10 cellular contexts compared by ENCODE assay signal in the genomic region with DNA sequence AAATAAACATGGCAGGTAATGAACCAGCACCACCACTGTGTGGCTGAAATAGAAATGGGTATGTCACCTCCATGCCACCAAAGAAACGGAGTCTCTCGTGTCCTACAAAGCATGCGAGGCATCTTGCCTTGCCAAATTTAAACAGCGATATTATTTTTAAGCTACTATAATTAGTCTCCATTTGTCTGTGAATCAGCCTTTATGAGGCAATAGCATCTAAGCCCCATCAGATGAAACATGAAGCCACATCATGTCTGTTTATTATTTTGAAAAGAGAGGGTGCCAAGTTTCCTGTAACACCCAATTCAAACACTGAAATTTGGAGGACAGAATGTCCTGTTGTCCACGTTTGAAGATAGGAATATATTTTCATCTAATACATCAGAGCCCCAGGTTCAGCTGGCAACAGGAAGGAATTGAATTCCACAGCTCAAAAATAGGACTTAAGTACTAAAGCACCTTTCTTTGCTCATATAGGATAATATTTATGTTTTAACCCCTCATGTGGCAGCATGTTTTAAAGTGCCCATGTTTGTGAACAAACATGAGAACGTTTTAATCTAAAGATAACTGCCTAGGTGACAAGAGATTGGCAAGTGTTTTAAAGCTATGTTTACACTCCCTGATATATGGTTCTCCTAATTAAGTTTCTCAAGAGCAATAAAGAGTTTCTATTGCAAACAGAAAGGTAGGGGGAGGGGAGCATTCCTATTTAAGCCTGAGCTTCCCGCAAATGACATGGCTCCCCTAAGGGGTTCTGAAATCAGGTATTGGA.
DNase-seq lines count a peak whose midpoint lies in the region; ATAC-seq and TF ChIP-seq lines count a peak whose summit lies in the region.
"Had no signal": no experiment of that assay in that cellular context is flagged by ENCODE, and none has a peak within 500 bp of the region (broad histone marks: within the 10 kb centered on the region; RNA-seq: fewer than 3 reads in every experiment).

No MANE protein-coding gene starts in this region.

- intact Hi-C loops in PC-3 (cut with micrococcal nuclease) (no loop called here), ovary (cut with DNase I) (no loop called here)

- ATAC-seq in PC-3 (peak; percentile 33), GM21360 (IDR thresholded peaks at IDR 0.05; ENCODE audit: unreplicated experiment) (no peak)

- WGBS in ovary, 3 donors, result 8 to 14% (median 10%) methylated on average over 7 of the region's 7 CpGs

- CTCF ChIA-PET in PC-3 (lab: Charles Lee), result no interaction called here

- no peaks in the 10 kb centered on the region for H3K36me3 ChIP-seq in PC-3 (ENCODE audit: low read depth, low read length)
- H3K36me3 ChIP-seq in ovary, result no peaks in the 10 kb centered on the region

- peak; percentile 55 for TF ChIP-seq EP300 in ovary (IDR thresholded peaks at IDR 0.05)

- no peaks in the 10 kb centered on the region for H3K9me3 ChIP-seq in PC-3 (ENCODE audit: low read length)
- H3K9me3 ChIP-seq in ovary, result no peaks in the 10 kb centered on the region

- H3F3A ChIP-seq in PC-3 (ENCODE audit: low read length, unreplicated experiment), result no peaks in the 10 kb centered on the region

- DNase-seq in PC-3, result no peak
- peak; percentile 72 for DNase-seq in fibroblast of mammary gland (ENCODE audit: low read depth)
- no peak for DNase-seq in ovary
- no peak for DNase-seq in GM19240 (ENCODE audit: insufficient read length, low spot score)
- DNase-seq in Kasumi-1 (lab: John Stamatoyannopoulos, UW), result no peak
- no peak for DNase-seq in DMS 273 treated with DMSO at 0.1 percent for 48 hours (lab: John Stamatoyannopoulos, UW)
- DNase-seq: CD4-positive, alpha-beta memory T cell; foreskin melanocyte had no signal

- TF ChIP-seq CTCF in C4-2B (conservative IDR thresholded peaks at IDR 0.05) (peak; percentile 7), PC-3 (conservative IDR thresholded peaks at IDR 0.05; ENCODE audit: low read depth, low read length) (no peak), fibroblast of mammary gland (conservative IDR thresholded peaks at IDR 0.05; ENCODE audit: control insufficient read depth, insufficient read depth, low read depth, low read length) (no peak), ovary (IDR thresholded peaks at IDR 0.05) (no peak)

- no peak overlapping the region for H3K4me2 ChIP-seq in PC-3 (ENCODE audit: low read length)

- H2AFZ ChIP-seq in PC-3 (ENCODE audit: low read length), result no peak overlapping the region

- POLR2A ChIA-PET in PC-3 (lab: Charles Lee; ENCODE audit: unreplicated experiment), result interaction anchor here (0.5 kb wide), 1 partner anchor 82 kb away, joined by 3 read pairs; no protein-coding TSS in a partner anchor

- H3K9ac ChIP-seq in PC-3 (ENCODE audit: low read length), result no peak overlapping the region

- TF ChIP-seq POLR2A in ovary (IDR thresholded peaks at IDR 0.05), result no peak

- H3K79me2 ChIP-seq in PC-3 (ENCODE audit: low read length), result no peaks in the 10 kb centered on the region

- no peaks in the 10 kb centered on the region for H3K27me3 ChIP-seq in PC-3 (ENCODE audit: low read length)
- H3K27me3 ChIP-seq in ovary, result no peaks in the 10 kb centered on the region

- H3K9me2 ChIP-seq in PC-3 (replicated peaks; ENCODE audit: low read length), result no peaks in the 10 kb centered on the region

- BruUV-seq in PC-3 (replicated peaks; lab: Mats Ljungman, UMichigan), result no TSS peak

- H3K4me3 ChIP-seq in PC-3 (ENCODE audit: low read length) (no peak overlapping the region), fibroblast of mammary gland (ENCODE audit: control insufficient read depth, low read depth, low read length) (no peak overlapping the region), ovary (no peak overlapping the region)

- H4K20me1 ChIP-seq in PC-3 (ENCODE audit: low read length), result no peaks in the 10 kb centered on the region

- H3K4me1 ChIP-seq in PC-3 (ENCODE audit: insufficient read depth, low read length) (peaks cover 8% of the 10 kb centered on the region; the same call in 1 of the 2 replicates), ovary (ENCODE audit: insufficient read depth) (peaks cover 3% of the 10 kb centered on the region)

- no peak overlapping the region; the same call in 1 of the 2 replicates for H3K27ac ChIP-seq in C4-2B
- H3K27ac ChIP-seq in PC-3 (ENCODE audit: low read length), result no peak overlapping the region
- H3K27ac ChIP-seq in ovary, result peak overlapping the region in 1 of 2 donors; percentile 1
